ENCODE assay signal across 1 cellular context in genomic region chr17:3772764-3773163, GRCh38.
A peak's percentile ranks its signal among the peaks of the same experiment; 100 is the strongest.
TF ChIP-seq lines count a peak whose summit lies in the region.

No MANE protein-coding gene starts in this region.

TF ChIP-seq in HepG2, 621 proteins besides CTCF, POLR2A, EP300 and RAD21 (continued from another document and continues in another):
- no peak for TF ChIP-seq MBD4 (IDR thresholded peaks at IDR 0.05; ENCODE audit: borderline replicate concordance, low read length)
- TF ChIP-seq, protein P1, sequence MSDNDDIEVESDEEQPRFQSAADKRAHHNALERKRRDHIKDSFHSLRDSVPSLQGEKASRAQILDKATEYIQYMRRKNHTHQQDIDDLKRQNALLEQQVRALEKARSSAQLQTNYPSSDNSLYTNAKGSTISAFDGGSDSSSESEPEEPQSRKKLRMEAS (IDR thresholded peaks at IDR 0.05), result peak; percentile 49; the same call in 1 of the 2 replicates
- TF ChIP-seq SALL1 (CRISPR knock-in tag; IDR thresholded peaks at IDR 0.05), result 0 out of 2 replicates have a peak, but pooled peaks have one; percentile 24
- no peak for TF ChIP-seq ELF4 (CRISPR knock-in tag; IDR thresholded peaks at IDR 0.05; ENCODE audit: borderline replicate concordance)
- no peak for TF ChIP-seq ZNF766 (CRISPR knock-in tag; IDR thresholded peaks at IDR 0.05; ENCODE audit: borderline replicate concordance)
- TF ChIP-seq ZNF687 (CRISPR knock-in tag; IDR thresholded peaks at IDR 0.05), result peak; percentile 61
- peak; percentile 6; the same call in 1 of the 2 replicates for TF ChIP-seq ZNF460 (CRISPR knock-in tag; IDR thresholded peaks at IDR 0.05; ENCODE audit: borderline replicate concordance)
- TF ChIP-seq ZNF574 (CRISPR knock-in tag; IDR thresholded peaks at IDR 0.05), result 0 out of 2 replicates have a peak, but pooled peaks have one; percentile 32
- TF ChIP-seq STAG1 (CRISPR knock-in tag; IDR thresholded peaks at IDR 0.05), result peak; percentile 48
- TF ChIP-seq SMC3 (IDR thresholded peaks at IDR 0.05; ENCODE audit: low read length), result peak; percentile 79
- TF ChIP-seq BHLHE40 (IDR thresholded peaks at IDR 0.05; ENCODE audit: low read length), result peak; percentile 56
- no peak for TF ChIP-seq SP140L (CRISPR knock-in tag; IDR thresholded peaks at IDR 0.05; ENCODE audit: borderline replicate concordance)
- 0 out of 2 replicates have a peak, but pooled peaks have one; percentile 45 for TF ChIP-seq ZNF563 (CRISPR knock-in tag; IDR thresholded peaks at IDR 0.05)
- TF ChIP-seq ZNF33B (CRISPR knock-in tag; IDR thresholded peaks at IDR 0.05), result no peak
- no peak for TF ChIP-seq ZNF816 (CRISPR knock-in tag; IDR thresholded peaks at IDR 0.05; ENCODE audit: borderline replicate concordance)
- TF ChIP-seq HMGXB4 (CRISPR knock-in tag; IDR thresholded peaks at IDR 0.05; ENCODE audit: borderline replicate concordance in 1 of 2, low read depth in 1 of 2), result peak in 1 of 2 experiments; percentile 44; a peak in 1 of 4 replicates
- TF ChIP-seq ZBTB25 (CRISPR knock-in tag; IDR thresholded peaks at IDR 0.05), result peak; percentile 41; the same call in 1 of the 2 replicates
- TF ChIP-seq ZNF121 (CRISPR knock-in tag; IDR thresholded peaks at IDR 0.05), result 0 out of 2 replicates have a peak, but pooled peaks have one; percentile 21
- TF ChIP-seq IRF2 (CRISPR knock-in tag; IDR thresholded peaks at IDR 0.05), result 0 out of 2 replicates have a peak, but pooled peaks have one; percentile 31
- TF ChIP-seq CENPT (CRISPR knock-in tag; IDR thresholded peaks at IDR 0.05; ENCODE audit: low read depth), result no peak
- 0 out of 2 replicates have a peak, but pooled peaks have one; percentile 33 for TF ChIP-seq NFKB2 (CRISPR knock-in tag; IDR thresholded peaks at IDR 0.05; ENCODE audit: borderline replicate concordance)
- TF ChIP-seq RXRB (CRISPR knock-in tag; IDR thresholded peaks at IDR 0.05; ENCODE audit: borderline replicate concordance), result 0 out of 2 replicates have a peak, but pooled peaks have one; percentile 20
- TF ChIP-seq IKZF4 (CRISPR knock-in tag; IDR thresholded peaks at IDR 0.05; ENCODE audit: borderline replicate concordance, low read depth, not compliant biosample characterization), result no peak
- no peak for TF ChIP-seq ADNP (CRISPR knock-in tag; IDR thresholded peaks at IDR 0.05)
- TF ChIP-seq TRIM22 (IDR thresholded peaks at IDR 0.05), result no peak
- TF ChIP-seq TEAD3 (CRISPR knock-in tag; optimal IDR thresholded peaks at IDR 0.05; ENCODE audit: borderline replicate concordance), result no peak
- TF ChIP-seq ZNF788 (CRISPR knock-in tag; IDR thresholded peaks at IDR 0.05; ENCODE audit: borderline replicate concordance), result no peak
- TF ChIP-seq, protein P2, sequence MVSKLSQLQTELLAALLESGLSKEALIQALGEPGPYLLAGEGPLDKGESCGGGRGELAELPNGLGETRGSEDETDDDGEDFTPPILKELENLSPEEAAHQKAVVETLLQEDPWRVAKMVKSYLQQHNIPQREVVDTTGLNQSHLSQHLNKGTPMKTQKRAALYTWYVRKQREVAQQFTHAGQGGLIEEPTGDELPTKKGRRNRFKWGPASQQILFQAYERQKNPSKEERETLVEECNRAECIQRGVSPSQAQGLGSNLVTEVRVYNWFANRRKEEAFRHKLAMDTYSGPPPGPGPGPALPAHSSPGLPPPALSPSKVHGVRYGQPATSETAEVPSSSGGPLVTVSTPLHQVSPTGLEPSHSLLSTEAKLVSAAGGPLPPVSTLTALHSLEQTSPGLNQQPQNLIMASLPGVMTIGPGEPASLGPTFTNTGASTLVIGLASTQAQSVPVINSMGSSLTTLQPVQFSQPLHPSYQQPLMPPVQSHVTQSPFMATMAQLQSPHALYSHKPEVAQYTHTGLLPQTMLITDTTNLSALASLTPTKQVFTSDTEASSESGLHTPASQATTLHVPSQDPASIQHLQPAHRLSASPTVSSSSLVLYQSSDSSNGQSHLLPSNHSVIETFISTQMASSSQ (IDR thresholded peaks at IDR 0.05; ENCODE audit: low read depth), result no peak
- TF ChIP-seq, protein P2 (CRISPR knock-in tag; IDR thresholded peaks at IDR 0.05; ENCODE audit: borderline replicate concordance), result no peak
- no peak for TF ChIP-seq GATAD1 (CRISPR knock-in tag; IDR thresholded peaks at IDR 0.05)
- TF ChIP-seq, protein P3, sequence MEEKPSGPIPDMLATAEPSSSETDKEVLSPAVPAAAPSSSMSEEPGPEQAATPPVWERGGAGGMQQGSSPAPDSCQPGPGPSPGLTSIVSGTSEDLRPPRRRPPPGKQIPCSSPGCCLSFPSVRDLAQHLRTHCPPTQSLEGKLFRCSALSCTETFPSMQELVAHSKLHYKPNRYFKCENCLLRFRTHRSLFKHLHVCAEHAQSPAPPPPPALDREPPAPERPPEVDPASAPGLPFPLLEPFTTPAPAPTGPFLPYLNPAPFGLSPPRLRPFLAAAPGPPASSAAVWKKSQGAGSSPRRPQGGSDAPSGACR (CRISPR knock-in tag; IDR thresholded peaks at IDR 0.05), result no peak
- 0 out of 2 replicates have a peak, but pooled peaks have one; percentile 22 for TF ChIP-seq TFDP2 (CRISPR knock-in tag; IDR thresholded peaks at IDR 0.05)
- TF ChIP-seq ZNF331 (CRISPR knock-in tag; IDR thresholded peaks at IDR 0.05), result 0 out of 2 replicates have a peak, but pooled peaks have one; percentile 26
- no peak for TF ChIP-seq ZC3H4 (CRISPR knock-in tag; IDR thresholded peaks at IDR 0.05; ENCODE audit: borderline replicate concordance)
- TF ChIP-seq ZNF615 (CRISPR knock-in tag; IDR thresholded peaks at IDR 0.05; ENCODE audit: borderline replicate concordance), result no peak
- TF ChIP-seq, protein P4, sequence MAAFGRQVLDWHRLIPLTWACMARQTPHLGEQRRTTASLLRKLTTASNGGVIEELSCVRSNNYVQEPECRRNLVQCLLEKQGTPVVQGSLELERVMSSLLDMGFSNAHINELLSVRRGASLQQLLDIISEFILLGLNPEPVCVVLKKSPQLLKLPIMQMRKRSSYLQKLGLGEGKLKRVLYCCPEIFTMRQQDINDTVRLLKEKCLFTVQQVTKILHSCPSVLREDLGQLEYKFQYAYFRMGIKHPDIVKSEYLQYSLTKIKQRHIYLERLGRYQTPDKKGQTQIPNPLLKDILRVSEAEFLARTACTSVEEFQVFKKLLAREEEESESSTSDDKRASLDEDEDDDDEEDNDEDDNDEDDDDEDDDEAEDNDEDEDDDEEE (CRISPR knock-in tag; IDR thresholded peaks at IDR 0.05), result no peak
- no peak for TF ChIP-seq ZSCAN29 (CRISPR knock-in tag; conservative IDR thresholded peaks at IDR 0.05)
